9 cellular contexts compared by ENCODE assay signal in genomic region chr10:22742678-22743077, GRCh38.
DNase-seq lines count a peak whose midpoint lies in the region; ATAC-seq and TF ChIP-seq lines count a peak whose summit lies in the region.
"Had no signal": no experiment of that assay in that cellular context is flagged by ENCODE, and none has a peak within 500 bp of the region (broad histone marks: within the 10 kb centered on the region; RNA-seq: fewer than 3 reads in every experiment).

No MANE protein-coding gene starts in this region.

- in situ Hi-C loops in brain microvascular endothelial cell (cut with HindIII; ENCODE audit: low pct_ligation_motif_present, low sequenced_read_pairs) (no loop called here), ACHN (cut with HindIII; ENCODE audit: low pct_ligation_motif_present, low pct_unique_long_range_greater_than_20kb, low sequenced_read_pairs) (no loop called here)

- no peaks in the 10 kb centered on the region for H3K36me3 ChIP-seq in brain microvascular endothelial cell (replicated peaks)

- no peak overlapping the region for H3K27ac ChIP-seq in brain microvascular endothelial cell

- TF ChIP-seq CTCF in brain microvascular endothelial cell (IDR thresholded peaks at IDR 0.05; ENCODE audit: low read depth, low read length, missing control alignments) = no peak

- ATAC-seq in GM18520 (IDR thresholded peaks at IDR 0.05; ENCODE audit: unreplicated experiment) (peak; percentile 93), GM21717 (IDR thresholded peaks at IDR 0.05; ENCODE audit: unreplicated experiment) (peak; percentile 98), HG03469 (IDR thresholded peaks at IDR 0.05; ENCODE audit: unreplicated experiment) (peak; percentile 98)

- no peak overlapping the region for H3K4me3 ChIP-seq in brain microvascular endothelial cell (ENCODE audit: low read depth, low read length)

- DNase-seq in germinal center (ENCODE audit: low spot score) (peak; percentile 70), brain microvascular endothelial cell (no peak), UCSD-AML1 (lab: John Stamatoyannopoulos, UW; ENCODE audit: unreplicated experiment) (no peak), inferior parietal cortex (ENCODE audit: extremely low spot score) (no peak), ACHN (no peak)
- DNase-seq: EL had no signal

- H3K27me3 ChIP-seq in brain microvascular endothelial cell (replicated peaks) = no peaks in the 10 kb centered on the region
